Comparison of ENCODE assay signal across 37 cellular contexts in genomic region chr3:61606196-61606595, GRCh38. TPM values are rescaled to one million over a fixed set of nuclear protein-coding genes. Genes with fewer than 3 reads are reported as not detected.
"Had no signal": no experiment of that assay in that cellular context is flagged by ENCODE, and none has a peak within 500 bp of the region (broad histone marks: within the 10 kb centered on the region; RNA-seq: fewer than 3 reads in every experiment).

No MANE protein-coding gene starts in this region.

- H3K9me3 Mint-ChIP-seq: activated naive CD4-positive, alpha-beta T cell treated with anti-CD3 and anti-CD28 coated beads, Interleukin-2, amount 10 ng/mL, durations not matched to agents 7 days and 5 days; activated naive CD4-positive, alpha-beta T cell treated with anti-CD3 and anti-CD28 coated beads, Interleukin-2, amount 50 U/mL, for 24 hours; activated naive CD4-positive, alpha-beta T cell treated with anti-CD3 and anti-CD28 coated beads, Interleukin-2, amount 50 U/mL, for 72 hours; activated naive CD8-positive, alpha-beta T cell treated with anti-CD3 and anti-CD28 coated beads for 36 hours; activated naive CD8-positive, alpha-beta T cell treated with anti-CD3 and anti-CD28 coated beads, Interleukin-2, amount 10 ng/mL, durations not matched to agents 7 days and 5 days; activated naive CD8-positive, alpha-beta T cell treated with anti-CD3 and anti-CD28 coated beads, Interleukin-2, amount 50 U/mL, for 24 hours; activated T-cell treated with anti-CD3 and anti-CD28 coated beads, Interleukin-2, amount 50 U/mL, for 24 hours; activated T-cell treated with anti-CD3 and anti-CD28 coated beads, Interleukin-2, amount 50 U/mL, for 4 hours; activated T-cell treated with anti-CD3 and anti-CD28 coated beads, Interleukin-2, amount 50 U/mL, for 72 hours; activated T-helper 1 cell treated with anti-CD3 and anti-CD28 coated beads, Interleukin-12 subunit alpha, Interleukin-12 subunit beta, Interleukin-2, Interleukin-4 antibody, amounts not matched to agents 30 ng/mL and 10 ng/mL and 1 ng/mL, durations not matched to agents 14 hours and 24 hours and 36 hours; activated T-helper 17 cell treated with anti-CD3 and anti-CD28 coated beads, Interleukin-2, amount 50 U/mL, for 72 hours; activated T-helper 2 cell treated with anti-CD3 and anti-CD28 coated beads, Interferon-gamma antibody, Interleukin-2, Interleukin-4, amounts not matched to agents 10 μg/mL and 5 μg/mL and 100 μg/mL, durations not matched to agents 14 hours and 24 hours and 36 hours had no signal

- H3K9me3 ChIP-seq: adrenal gland, ascending aorta, body of pancreas, breast epithelium had no signal

- H3K27me3 ChIP-seq: adrenal gland, ascending aorta, body of pancreas, brain microvascular endothelial cell, breast epithelium, cardiac muscle cell had no signal

- H3K27me3 Mint-ChIP-seq: activated naive CD4-positive, alpha-beta T cell treated with anti-CD3 and anti-CD28 coated beads, Interleukin-2, amount 10 ng/mL, durations not matched to agents 7 days and 5 days; activated naive CD4-positive, alpha-beta T cell treated with anti-CD3 and anti-CD28 coated beads, Interleukin-2, amount 50 U/mL, for 24 hours; activated naive CD8-positive, alpha-beta T cell; activated naive CD8-positive, alpha-beta T cell treated with anti-CD3 and anti-CD28 coated beads for 36 hours; activated naive CD8-positive, alpha-beta T cell treated with anti-CD3 and anti-CD28 coated beads, Interleukin-2, amount 10 ng/mL, durations not matched to agents 7 days and 5 days; activated naive CD8-positive, alpha-beta T cell treated with anti-CD3 and anti-CD28 coated beads, Interleukin-2, amount 50 U/mL, for 24 hours; activated T-cell treated with anti-CD3 and anti-CD28 coated beads, Interleukin-2, amount 50 U/mL, for 24 hours; activated T-helper 17 cell treated with anti-CD3 and anti-CD28 coated beads, Interleukin-2, amount 50 U/mL, for 72 hours; central memory CD8-positive, alpha-beta T cell had no signal

- DNase-seq: activated effector memory CD4-positive, alpha-beta T cell treated with anti-CD3 and anti-CD28 coated beads, Interleukin-2, amount 50 U/mL, for 16 hours; activated effector memory CD4-positive, alpha-beta T cell treated with Interleukin-2 at 50 U/mL for 16 hours; activated gamma-delta T cell; activated gamma-delta T cell treated with Interleukin-2 at 50 U/mL for 16 hours; activated naive CD4-positive, alpha-beta T cell; activated naive CD4-positive, alpha-beta T cell treated with anti-CD3 and anti-CD28 coated beads, Interleukin-2, amount 10 ng/mL, durations not matched to agents 7 days and 5 days; activated naive CD4-positive, alpha-beta T cell treated with anti-CD3 and anti-CD28 coated beads, Interleukin-2, amount 50 U/mL, for 16 hours; activated naive CD4-positive, alpha-beta T cell treated with Interleukin-2 at 50 U/mL for 16 hours; activated naive CD8-positive, alpha-beta T cell treated with anti-CD3 and anti-CD28 coated beads for 36 hours; activated naive CD8-positive, alpha-beta T cell treated with anti-CD3 and anti-CD28 coated beads, Interleukin-2, amount 10 ng/mL, durations not matched to agents 7 days and 5 days; activated naive CD8-positive, alpha-beta T cell treated with anti-CD3 and anti-CD28 coated beads, Interleukin-2, amount 50 U/mL, for 24 hours; activated T-cell treated with anti-CD3 and anti-CD28 coated beads for 4 hours; activated T-cell treated with anti-CD3 and anti-CD28 coated beads, Interleukin-2, amount 50 U/mL, for 1 hour; activated T-cell treated with anti-CD3 and anti-CD28 coated beads, Interleukin-2, amount 50 U/mL, for 24 hours; activated T-cell treated with anti-CD3 and anti-CD28 coated beads, Interleukin-2, amount 50 U/mL, for 4 hours; activated T-cell treated with anti-CD3 and anti-CD28 coated beads, Interleukin-2, amount 50 U/mL, for 48 hours; activated T-cell treated with anti-CD3 and anti-CD28 coated beads, Interleukin-2, amount 50 U/mL, for 72 hours; adrenal gland; amniotic stem cell; amygdala; anterior cingulate cortex; aorta; body of pancreas; brain microvascular endothelial cell; central memory CD4-positive, alpha-beta T cell; cerebellar nuclear complex had no signal

- H3K27ac Mint-ChIP-seq: activated naive CD4-positive, alpha-beta T cell treated with anti-CD3 and anti-CD28 coated beads, Interleukin-2, amount 10 ng/mL, durations not matched to agents 7 days and 5 days; activated naive CD4-positive, alpha-beta T cell treated with anti-CD3 and anti-CD28 coated beads, Interleukin-2, amount 50 U/mL, for 24 hours; activated naive CD4-positive, alpha-beta T cell treated with anti-CD3 and anti-CD28 coated beads, Interleukin-2, amount 50 U/mL, for 72 hours; activated naive CD8-positive, alpha-beta T cell; activated naive CD8-positive, alpha-beta T cell treated with anti-CD3 and anti-CD28 coated beads for 36 hours; activated naive CD8-positive, alpha-beta T cell treated with anti-CD3 and anti-CD28 coated beads, Interleukin-2, amount 10 ng/mL, durations not matched to agents 7 days and 5 days; activated naive CD8-positive, alpha-beta T cell treated with anti-CD3 and anti-CD28 coated beads, Interleukin-2, amount 50 U/mL, for 24 hours; activated T-cell treated with anti-CD3 and anti-CD28 coated beads, Interleukin-2, amount 50 U/mL, for 24 hours; activated T-cell treated with anti-CD3 and anti-CD28 coated beads, Interleukin-2, amount 50 U/mL, for 72 hours; activated T-helper 1 cell treated with anti-CD3 and anti-CD28 coated beads, Interleukin-12 subunit alpha, Interleukin-12 subunit beta, Interleukin-2, Interleukin-4 antibody, amounts not matched to agents 30 ng/mL and 10 ng/mL and 1 ng/mL, durations not matched to agents 14 hours and 24 hours and 36 hours; activated T-helper 17 cell treated with anti-CD3 and anti-CD28 coated beads, Interleukin-2, amount 50 U/mL, for 72 hours; activated T-helper 2 cell treated with anti-CD3 and anti-CD28 coated beads, Interferon-gamma antibody, Interleukin-2, Interleukin-4, amounts not matched to agents 10 μg/mL and 5 μg/mL and 100 μg/mL, durations not matched to agents 14 hours and 24 hours and 36 hours; brain had no signal

- H3K27ac ChIP-seq: adrenal gland, ascending aorta, body of pancreas, brain microvascular endothelial cell, breast epithelium, cardiac muscle cell had no signal

- H3K4me3 Mint-ChIP-seq: activated naive CD4-positive, alpha-beta T cell treated with anti-CD3 and anti-CD28 coated beads, Interleukin-2, amount 10 ng/mL, durations not matched to agents 7 days and 5 days; activated naive CD4-positive, alpha-beta T cell treated with anti-CD3 and anti-CD28 coated beads, Interleukin-2, amount 50 U/mL, for 24 hours; activated naive CD8-positive, alpha-beta T cell; activated naive CD8-positive, alpha-beta T cell treated with anti-CD3 and anti-CD28 coated beads for 36 hours; activated naive CD8-positive, alpha-beta T cell treated with anti-CD3 and anti-CD28 coated beads, Interleukin-2, amount 10 ng/mL, durations not matched to agents 7 days and 5 days; activated naive CD8-positive, alpha-beta T cell treated with anti-CD3 and anti-CD28 coated beads, Interleukin-2, amount 50 U/mL, for 24 hours; activated T-cell treated with anti-CD3 and anti-CD28 coated beads, Interleukin-2, amount 50 U/mL, for 24 hours; activated T-cell treated with anti-CD3 and anti-CD28 coated beads, Interleukin-2, amount 50 U/mL, for 4 hours; activated T-cell treated with anti-CD3 and anti-CD28 coated beads, Interleukin-2, amount 50 U/mL, for 72 hours; activated T-helper 1 cell treated with anti-CD3 and anti-CD28 coated beads, Interleukin-12 subunit alpha, Interleukin-12 subunit beta, Interleukin-2, Interleukin-4 antibody, amounts not matched to agents 30 ng/mL and 10 ng/mL and 1 ng/mL, durations not matched to agents 14 hours and 24 hours and 36 hours; activated T-helper 17 cell treated with anti-CD3 and anti-CD28 coated beads, Interleukin-2, amount 50 U/mL, for 72 hours; brain; central memory CD8-positive, alpha-beta T cell had no signal

- H3K4me1 Mint-ChIP-seq: activated naive CD4-positive, alpha-beta T cell treated with anti-CD3 and anti-CD28 coated beads, Interleukin-2, amount 10 ng/mL, durations not matched to agents 7 days and 5 days; activated naive CD4-positive, alpha-beta T cell treated with anti-CD3 and anti-CD28 coated beads, Interleukin-2, amount 50 U/mL, for 24 hours; activated naive CD8-positive, alpha-beta T cell treated with anti-CD3 and anti-CD28 coated beads for 36 hours; activated naive CD8-positive, alpha-beta T cell treated with anti-CD3 and anti-CD28 coated beads, Interleukin-2, amount 10 ng/mL, durations not matched to agents 7 days and 5 days; activated naive CD8-positive, alpha-beta T cell treated with anti-CD3 and anti-CD28 coated beads, Interleukin-2, amount 50 U/mL, for 24 hours; activated T-helper 17 cell treated with anti-CD3 and anti-CD28 coated beads, Interleukin-2, amount 50 U/mL, for 72 hours; central memory CD8-positive, alpha-beta T cell had no signal

- H3K36me3 Mint-ChIP-seq: activated naive CD4-positive, alpha-beta T cell treated with anti-CD3 and anti-CD28 coated beads, Interleukin-2, amount 10 ng/mL, durations not matched to agents 7 days and 5 days; activated naive CD4-positive, alpha-beta T cell treated with anti-CD3 and anti-CD28 coated beads, Interleukin-2, amount 50 U/mL, for 24 hours; activated naive CD4-positive, alpha-beta T cell treated with anti-CD3 and anti-CD28 coated beads, Interleukin-2, amount 50 U/mL, for 72 hours; activated naive CD8-positive, alpha-beta T cell; activated naive CD8-positive, alpha-beta T cell treated with anti-CD3 and anti-CD28 coated beads for 36 hours; activated naive CD8-positive, alpha-beta T cell treated with anti-CD3 and anti-CD28 coated beads, Interleukin-2, amount 10 ng/mL, durations not matched to agents 7 days and 5 days had no signal

- H3K4me3 ChIP-seq: adrenal gland, ascending aorta, body of pancreas, breast epithelium, cardiac muscle cell had no signal

- ATAC-seq: activated naive CD4-positive, alpha-beta T cell treated with anti-CD3 and anti-CD28 coated beads, Interleukin-2, amount 50 U/mL, for 72 hours; activated naive CD8-positive, alpha-beta T cell treated with anti-CD3 and anti-CD28 coated beads, Interleukin-2, amount 50 U/mL, for 24 hours; activated T-cell treated with anti-CD3 and anti-CD28 coated beads, Interleukin-2, amount 50 U/mL, for 4 hours; activated T-cell treated with anti-CD3 and anti-CD28 coated beads, Interleukin-2, amount 50 U/mL, for 72 hours; activated T-helper 17 cell treated with anti-CD3 and anti-CD28 coated beads, Interleukin-2, amount 50 U/mL, for 72 hours; body of pancreas had no signal

- H3K36me3 ChIP-seq: adrenal gland, brain microvascular endothelial cell, breast epithelium, cardiac muscle cell had no signal

- H3K4me1 ChIP-seq: adrenal gland, ascending aorta, body of pancreas, breast epithelium had no signal

RNA-seq across cellular contexts. Expression of gene PTPRG, which starts 44.8 kb away (rescaled TPM):
- total RNA-seq: activated naive CD8-positive, alpha-beta T cell treated with anti-CD3 and anti-CD28 coated beads, Interleukin-2, amount 10 ng/mL, durations not matched to agents 7 days and 5 days; activated T-helper 17 cell treated with anti-CD3 and anti-CD28 coated beads, Interleukin-2, amount 50 U/mL, for 72 hours had no signal
